In genomic region chr16:67170948-67171649, GRCh38 we compare ENCODE assay signal across 1 cellular context.
TF ChIP-seq lines count a peak whose summit lies in the region.

No MANE protein-coding gene starts in this region.

TF ChIP-seq in K562, 482 proteins besides CTCF, POLR2A, EP300 and RAD21:
- TF ChIP-seq, protein P1, sequence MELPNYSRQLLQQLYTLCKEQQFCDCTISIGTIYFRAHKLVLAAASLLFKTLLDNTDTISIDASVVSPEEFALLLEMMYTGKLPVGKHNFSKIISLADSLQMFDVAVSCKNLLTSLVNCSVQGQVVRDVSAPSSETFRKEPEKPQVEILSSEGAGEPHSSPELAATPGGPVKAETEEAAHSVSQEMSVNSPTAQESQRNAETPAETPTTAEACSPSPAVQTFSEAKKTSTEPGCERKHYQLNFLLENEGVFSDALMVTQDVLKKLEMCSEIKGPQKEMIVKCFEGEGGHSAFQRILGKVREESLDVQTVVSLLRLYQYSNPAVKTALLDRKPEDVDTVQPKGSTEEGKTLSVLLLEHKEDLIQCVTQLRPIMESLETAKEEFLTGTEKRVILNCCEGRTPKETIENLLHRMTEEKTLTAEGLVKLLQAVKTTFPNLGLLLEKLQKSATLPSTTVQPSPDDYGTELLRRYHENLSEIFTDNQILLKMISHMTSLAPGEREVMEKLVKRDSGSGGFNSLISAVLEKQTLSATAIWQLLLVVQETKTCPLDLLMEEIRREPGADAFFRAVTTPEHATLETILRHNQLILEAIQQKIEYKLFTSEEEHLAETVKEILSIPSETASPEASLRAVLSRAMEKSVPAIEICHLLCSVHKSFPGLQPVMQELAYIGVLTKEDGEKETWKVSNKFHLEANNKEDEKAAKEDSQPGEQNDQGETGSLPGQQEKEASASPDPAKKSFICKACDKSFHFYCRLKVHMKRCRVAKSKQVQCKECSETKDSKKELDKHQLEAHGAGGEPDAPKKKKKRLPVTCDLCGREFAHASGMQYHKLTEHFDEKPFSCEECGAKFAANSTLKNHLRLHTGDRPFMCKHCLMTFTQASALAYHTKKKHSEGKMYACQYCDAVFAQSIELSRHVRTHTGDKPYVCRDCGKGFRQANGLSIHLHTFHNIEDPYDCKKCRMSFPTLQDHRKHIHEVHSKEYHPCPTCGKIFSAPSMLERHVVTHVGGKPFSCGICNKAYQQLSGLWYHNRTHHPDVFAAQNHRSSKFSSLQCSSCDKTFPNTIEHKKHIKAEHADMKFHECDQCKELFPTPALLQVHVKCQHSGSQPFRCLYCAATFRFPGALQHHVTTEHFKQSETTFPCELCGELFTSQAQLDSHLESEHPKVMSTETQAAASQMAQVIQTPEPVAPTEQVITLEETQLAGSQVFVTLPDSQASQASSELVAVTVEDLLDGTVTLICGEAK (IDR thresholded peaks at IDR 0.05): peak; percentile 48; the same call in 1 of the 2 replicates
- TF ChIP-seq, protein P1 (CRISPR knock-in tag; IDR thresholded peaks at IDR 0.05): no peak
- 0 out of 2 replicates have a peak, but pooled peaks have one; percentile 78 for TF ChIP-seq HDGF (IDR thresholded peaks at IDR 0.05)
- peak; percentile 35; the same call in 1 of the 2 replicates for TF ChIP-seq ATF4 (CRISPR knock-in tag; IDR thresholded peaks at IDR 0.05)
- TF ChIP-seq ZFP91 (CRISPR knock-in tag; IDR thresholded peaks at IDR 0.05): 0 out of 2 replicates have a peak, but pooled peaks have one; percentile 31
- TF ChIP-seq, protein P2, sequence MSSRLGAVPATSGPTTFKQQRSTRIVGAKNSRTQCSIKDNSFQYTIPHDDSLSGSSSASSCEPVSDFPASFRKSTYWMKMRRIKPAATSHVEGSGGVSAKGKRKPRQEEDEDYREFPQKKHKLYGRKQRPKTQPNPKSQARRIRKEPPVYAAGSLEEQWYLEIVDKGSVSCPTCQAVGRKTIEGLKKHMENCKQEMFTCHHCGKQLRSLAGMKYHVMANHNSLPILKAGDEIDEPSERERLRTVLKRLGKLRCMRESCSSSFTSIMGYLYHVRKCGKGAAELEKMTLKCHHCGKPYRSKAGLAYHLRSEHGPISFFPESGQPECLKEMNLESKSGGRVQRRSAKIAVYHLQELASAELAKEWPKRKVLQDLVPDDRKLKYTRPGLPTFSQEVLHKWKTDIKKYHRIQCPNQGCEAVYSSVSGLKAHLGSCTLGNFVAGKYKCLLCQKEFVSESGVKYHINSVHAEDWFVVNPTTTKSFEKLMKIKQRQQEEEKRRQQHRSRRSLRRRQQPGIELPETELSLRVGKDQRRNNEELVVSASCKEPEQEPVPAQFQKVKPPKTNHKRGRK (tag; IDR thresholded peaks at IDR 0.05): no peak
- no peak for TF ChIP-seq JUN (IDR thresholded peaks at IDR 0.05; ENCODE audit: borderline replicate concordance, low read depth, low read length)
- no peak for TF ChIP-seq JUN (CRISPR knock-in tag; IDR thresholded peaks at IDR 0.05; ENCODE audit: borderline replicate concordance)
- TF ChIP-seq ATF7 (IDR thresholded peaks at IDR 0.05): 0 out of 2 replicates have a peak, but pooled peaks have one; percentile 15
- TF ChIP-seq, protein P3, sequence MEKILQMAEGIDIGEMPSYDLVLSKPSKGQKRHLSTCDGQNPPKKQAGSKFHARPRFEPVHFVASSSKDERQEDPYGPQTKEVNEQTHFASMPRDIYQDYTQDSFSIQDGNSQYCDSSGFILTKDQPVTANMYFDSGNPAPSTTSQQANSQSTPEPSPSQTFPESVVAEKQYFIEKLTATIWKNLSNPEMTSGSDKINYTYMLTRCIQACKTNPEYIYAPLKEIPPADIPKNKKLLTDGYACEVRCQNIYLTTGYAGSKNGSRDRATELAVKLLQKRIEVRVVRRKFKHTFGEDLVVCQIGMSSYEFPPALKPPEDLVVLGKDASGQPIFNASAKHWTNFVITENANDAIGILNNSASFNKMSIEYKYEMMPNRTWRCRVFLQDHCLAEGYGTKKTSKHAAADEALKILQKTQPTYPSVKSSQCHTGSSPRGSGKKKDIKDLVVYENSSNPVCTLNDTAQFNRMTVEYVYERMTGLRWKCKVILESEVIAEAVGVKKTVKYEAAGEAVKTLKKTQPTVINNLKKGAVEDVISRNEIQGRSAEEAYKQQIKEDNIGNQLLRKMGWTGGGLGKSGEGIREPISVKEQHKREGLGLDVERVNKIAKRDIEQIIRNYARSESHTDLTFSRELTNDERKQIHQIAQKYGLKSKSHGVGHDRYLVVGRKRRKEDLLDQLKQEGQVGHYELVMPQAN (IDR thresholded peaks at IDR 0.05; ENCODE audit: borderline replicate concordance): peak; percentile 38; the same call in 1 of the 2 replicates
- TF ChIP-seq, protein P4, sequence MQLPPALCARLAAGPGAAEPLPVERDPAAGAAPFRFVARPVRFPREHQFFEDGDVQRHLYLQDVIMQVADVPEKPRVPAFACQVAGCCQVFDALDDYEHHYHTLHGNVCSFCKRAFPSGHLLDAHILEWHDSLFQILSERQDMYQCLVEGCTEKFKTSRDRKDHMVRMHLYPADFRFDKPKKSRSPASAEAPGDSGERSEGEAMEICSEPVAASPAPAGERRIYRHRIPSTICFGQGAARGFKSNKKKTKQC (CRISPR knock-in tag; IDR thresholded peaks at IDR 0.05): no peak
- TF ChIP-seq MLLT1 (IDR thresholded peaks at IDR 0.05): peak in 1 of 2 experiments; percentile 74; a peak in 1 of 4 replicates
- TF ChIP-seq SRSF9 (IDR thresholded peaks at IDR 0.05; ENCODE audit: borderline replicate concordance, low read depth, low read length): no peak
- TF ChIP-seq, protein P5, sequence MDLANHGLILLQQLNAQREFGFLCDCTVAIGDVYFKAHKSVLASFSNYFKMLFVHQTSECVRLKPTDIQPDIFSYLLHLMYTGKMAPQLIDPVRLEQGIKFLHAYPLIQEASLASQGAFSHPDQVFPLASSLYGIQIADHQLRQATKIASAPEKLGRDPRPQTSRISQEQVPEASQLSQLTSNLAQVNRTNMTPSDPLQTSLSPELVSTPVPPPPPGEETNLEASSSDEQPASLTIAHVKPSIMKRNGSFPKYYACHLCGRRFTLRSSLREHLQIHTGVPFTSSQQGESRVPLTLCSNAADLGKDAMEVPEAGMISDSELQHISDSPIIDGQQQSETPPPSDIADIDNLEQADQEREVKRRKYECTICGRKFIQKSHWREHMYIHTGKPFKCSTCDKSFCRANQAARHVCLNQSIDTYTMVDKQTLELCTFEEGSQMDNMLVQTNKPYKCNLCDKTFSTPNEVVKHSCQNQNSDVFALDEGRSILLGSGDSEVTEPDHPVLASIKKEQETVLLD (IDR thresholded peaks at IDR 0.05): 0 out of 2 replicates have a peak, but pooled peaks have one; percentile 61
- peak; percentile 63; the same call in 1 of the 2 replicates for TF ChIP-seq SMAD4 (CRISPR knock-in tag; conservative IDR thresholded peaks at IDR 0.05)
- peak; percentile 31; the same call in 1 of the 2 replicates for TF ChIP-seq L3MBTL2 (IDR thresholded peaks at IDR 0.05)
- TF ChIP-seq, protein P6, sequence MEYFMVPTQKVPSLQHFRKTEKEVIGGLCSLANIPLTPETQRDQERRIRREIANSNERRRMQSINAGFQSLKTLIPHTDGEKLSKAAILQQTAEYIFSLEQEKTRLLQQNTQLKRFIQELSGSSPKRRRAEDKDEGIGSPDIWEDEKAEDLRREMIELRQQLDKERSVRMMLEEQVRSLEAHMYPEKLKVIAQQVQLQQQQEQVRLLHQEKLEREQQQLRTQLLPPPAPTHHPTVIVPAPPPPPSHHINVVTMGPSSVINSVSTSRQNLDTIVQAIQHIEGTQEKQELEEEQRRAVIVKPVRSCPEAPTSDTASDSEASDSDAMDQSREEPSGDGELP (CRISPR knock-in tag; IDR thresholded peaks at IDR 0.05; ENCODE audit: borderline replicate concordance): peak; percentile 76
- peak; percentile 20 to 31; a peak in 1 of 4 replicates for TF ChIP-seq FOXK2 (conservative IDR thresholded peaks at IDR 0.05 in 1 of 2, IDR thresholded peaks at IDR 0.05 in 1 of 2; ENCODE audit: low read depth in 2 of 2)
- TF ChIP-seq SMARCC2 (IDR thresholded peaks at IDR 0.05; ENCODE audit: low read depth): 0 out of 2 replicates have a peak, but pooled peaks have one; percentile 23
- no peak for TF ChIP-seq NFYB (IDR thresholded peaks at IDR 0.05; ENCODE audit: extremely low read depth, insufficient read length)
